ENCODE assay signal across 17 cellular contexts in genomic region chr2:22907330-22907729, GRCh38.
"Had no signal": no experiment of that assay in that cellular context is flagged by ENCODE, and none has a peak within 500 bp of the region (broad histone marks: within the 10 kb centered on the region; RNA-seq: fewer than 3 reads in every experiment).

No MANE protein-coding gene starts in this region.

- H3K27ac Mint-ChIP-seq: activated B cell treated with CpG ODN at 0.5 μM for 24 hours; activated CD8-positive, alpha-beta T cell treated with anti-CD3 and anti-CD28 coated beads, Interleukin-2, amount 10 ng/mL, durations not matched to agents 7 days and 5 days; activated naive CD4-positive, alpha-beta T cell treated with anti-CD3 and anti-CD28 coated beads, Interleukin-2, amount 50 U/mL, for 72 hours; activated T-cell treated with anti-CD3 and anti-CD28 coated beads, Interleukin-2, amount 50 U/mL, for 72 hours; nephron progenitor cell; stimulated activated effector memory CD8-positive, alpha-beta T cell treated with anti-CD3 and anti-CD28 coated beads, Interleukin-12 subunit alpha, Interleukin-12 subunit beta, amount 100 ng/mL, for 72 hours had no signal

- H3K36me3 ChIP-seq: tibial artery had no signal

- H3K9me3 Mint-ChIP-seq: activated B cell treated with CpG ODN at 0.5 μM for 24 hours; activated T-cell treated with anti-CD3 and anti-CD28 coated beads, Interleukin-2, amount 50 U/mL, for 72 hours; nephron progenitor cell had no signal

- H3K9me3 ChIP-seq: psoas muscle, tibial artery had no signal

- H3K4me1 Mint-ChIP-seq: activated B cell treated with CpG ODN at 0.5 μM for 24 hours; nephron progenitor cell; stimulated activated effector memory CD8-positive, alpha-beta T cell treated with anti-CD3 and anti-CD28 coated beads, Interleukin-12 subunit alpha, Interleukin-12 subunit beta, amount 100 ng/mL, for 72 hours had no signal

- H3K27ac ChIP-seq: coronary artery, psoas muscle, tibial artery had no signal

- H3K27me3 ChIP-seq: tibial artery had no signal

- H3K4me3 Mint-ChIP-seq: activated B cell treated with CpG ODN at 0.5 μM for 24 hours; activated CD8-positive, alpha-beta T cell treated with anti-CD3 and anti-CD28 coated beads, Interleukin-2, amount 10 ng/mL, durations not matched to agents 7 days and 5 days; activated T-cell treated with anti-CD3 and anti-CD28 coated beads, Interleukin-2, amount 50 U/mL, for 72 hours; nephron progenitor cell; stimulated activated effector memory CD8-positive, alpha-beta T cell treated with anti-CD3 and anti-CD28 coated beads, Interleukin-12 subunit alpha, Interleukin-12 subunit beta, amount 100 ng/mL, for 72 hours had no signal

- DNase-seq: activated B cell treated with CpG ODN at 0.5 μM for 24 hours; activated CD4-positive, alpha-beta T cell treated with anti-CD3 and anti-CD28 coated beads for 48 hours; activated CD8-positive, alpha-beta memory T cell treated with anti-CD3 and anti-CD28 coated beads, Interleukin-2, amount 50 U/mL, for 4 hours; activated CD8-positive, alpha-beta T cell treated with anti-CD3 and anti-CD28 coated beads, Interleukin-2, amount 10 ng/mL, durations not matched to agents 7 days and 5 days; activated gamma-delta T cell; activated T-cell treated with anti-CD3 and anti-CD28 coated beads, Interleukin-2, amount 50 U/mL, for 72 hours; central memory CD4-positive, alpha-beta T cell; head of caudate nucleus; nephron progenitor cell; occipital lobe; psoas muscle; stimulated activated CD4-positive, alpha-beta T cell treated with anti-CD3 and anti-CD28 coated beads, Interleukin-12 subunit alpha, Interleukin-12 subunit beta, amount 100 ng/mL, for 4 hours; SW 1271; tibial artery had no signal

- ATAC-seq: activated CD8-positive, alpha-beta T cell treated with anti-CD3 and anti-CD28 coated beads, Interleukin-2, amount 10 ng/mL, durations not matched to agents 7 days and 5 days; activated naive CD4-positive, alpha-beta T cell treated with anti-CD3 and anti-CD28 coated beads, Interleukin-2, amount 50 U/mL, for 72 hours; activated T-cell treated with anti-CD3 and anti-CD28 coated beads, Interleukin-2, amount 50 U/mL, for 72 hours; psoas muscle; stimulated activated effector memory CD8-positive, alpha-beta T cell treated with anti-CD3 and anti-CD28 coated beads, Interleukin-12 subunit alpha, Interleukin-12 subunit beta, amount 100 ng/mL, for 72 hours had no signal

- H3K4me1 ChIP-seq: psoas muscle, tibial artery had no signal

- H3K4me3 ChIP-seq: coronary artery, psoas muscle, tibial artery had no signal

- H3K36me3 Mint-ChIP-seq: activated naive CD4-positive, alpha-beta T cell treated with anti-CD3 and anti-CD28 coated beads, Interleukin-2, amount 50 U/mL, for 72 hours; stimulated activated effector memory CD8-positive, alpha-beta T cell treated with anti-CD3 and anti-CD28 coated beads, Interleukin-12 subunit alpha, Interleukin-12 subunit beta, amount 100 ng/mL, for 72 hours had no signal
